In genomic region chr7:47332681-47333080, GRCh38 we compare ENCODE assay signal across 18 cellular contexts.
DNase-seq lines count a peak whose midpoint lies in the region; ATAC-seq and TF ChIP-seq lines count a peak whose summit lies in the region.
"Had no signal": no experiment of that assay in that cellular context is flagged by ENCODE, and none has a peak within 500 bp of the region (broad histone marks: within the 10 kb centered on the region; RNA-seq: fewer than 3 reads in every experiment).

No MANE protein-coding gene starts in this region.

- DNase-seq in NCI-H524 treated with DMSO at 0.1 percent for 48 hours (lab: John Stamatoyannopoulos, UW) (peak; percentile 15), mesothelial cell of epicardium (ENCODE audit: low spot score in 2 of 2, unreplicated experiment in 2 of 2) (no peak), spleen (peak; percentile 27), NCI-H1092 (lab: John Stamatoyannopoulos, UW) (no peak), T-helper 17 cell (no peak), EL (no peak)
- no peak for DNase-seq in activated CD4-positive, alpha-beta T cell treated with anti-CD3 and anti-CD28 coated beads for 48 hours
- DNase-seq: ACHN, AML-193, Kasumi-1, MM.1S, NCI-H1417, NCI-H187 treated with DMSO at 0.1 percent for 48 hours, RPMI8226, SJCRH30 had no signal

- no peak overlapping the region for H3K27ac ChIP-seq in spleen
- H3K27ac ChIP-seq: SJCRH30 had no signal

- no peak overlapping the region for H3K4me3 Mint-ChIP-seq in brain
- H3K4me3 Mint-ChIP-seq in mesothelial cell of epicardium, result no peak overlapping the region
- H3K4me3 Mint-ChIP-seq in T-helper 17 cell, result no peak overlapping the region

- WGBS in spleen, 5 donors, result 80 to 93% (median 91%) methylated on average over 5 of the region's 5 CpGs

- peaks cover 0 to 8% (median 3%) of the 10 kb centered on the region in 5 experiments for H3K9me3 Mint-ChIP-seq in brain
- peaks cover 2% of the 10 kb centered on the region for H3K9me3 Mint-ChIP-seq in mesothelial cell of epicardium
- H3K9me3 Mint-ChIP-seq: IgD-negative memory B cell had no signal

- ATAC-seq in T-helper 17 cell, result no peak

- intact Hi-C loops in spleen (cut with DNase I; ENCODE audit: low total_unique reads), result no loop called here

- peaks cover 0 to 97% (median 16%) of the 10 kb centered on the region in 6 donors for H3K36me3 ChIP-seq in spleen
- H3K36me3 ChIP-seq: HAP-1 had no signal

- H3K4me1 ChIP-seq in spleen, result peaks cover 9 to 31% (median 23%) of the 10 kb centered on the region in 6 donors

- H3K4me3 ChIP-seq in spleen, result no peak overlapping the region
- H3K4me3 ChIP-seq: HAP-1, SJCRH30 had no signal

- H3K9me3 ChIP-seq in spleen (no peaks in the 10 kb centered on the region), T-helper 17 cell (ENCODE audit: control insufficient read depth, low read length, poor library complexity, severe bottlenecking) (no peaks in the 10 kb centered on the region)
- H3K9me3 ChIP-seq: HAP-1, SJCRH30 had no signal

- no peak for TF ChIP-seq CTCF in brain (conservative IDR thresholded peaks at IDR 0.05)
- TF ChIP-seq CTCF in mesothelial cell of epicardium (IDR thresholded peaks at IDR 0.05; ENCODE audit: unreplicated experiment), result no peak
- no peak for TF ChIP-seq CTCF in spleen (IDR thresholded peaks at IDR 0.05 in 8 of 11, conservative IDR thresholded peaks at IDR 0.05 in 3 of 11)

- H3K27ac Mint-ChIP-seq in brain (peak overlapping the region in 4 of 5 experiments; percentile 19 to 82 (median 64)), mesothelial cell of epicardium (peak overlapping the region; percentile 86), T-helper 17 cell (no peak overlapping the region)

- peaks cover 15% of the 10 kb centered on the region for H3K36me3 Mint-ChIP-seq in brain
- peaks cover 16% of the 10 kb centered on the region for H3K36me3 Mint-ChIP-seq in mesothelial cell of epicardium
- H3K36me3 Mint-ChIP-seq in T-helper 17 cell (ENCODE audit: low read depth), result no peaks in the 10 kb centered on the region

- TF ChIP-seq POLR2A in spleen (IDR thresholded peaks at IDR 0.05), result no peak

- H3K4me1 Mint-ChIP-seq in brain (peaks cover 90% of the 10 kb centered on the region), mesothelial cell of epicardium (peaks cover 55% of the 10 kb centered on the region), T-helper 17 cell (no peaks in the 10 kb centered on the region)

- no peaks in the 10 kb centered on the region for H3K27me3 ChIP-seq in spleen (replicated peaks in 1 of 7)
- H3K27me3 ChIP-seq: SJCRH30 had no signal

- H3K27me3 Mint-ChIP-seq in brain (peaks cover 17% of the 10 kb centered on the region), mesothelial cell of epicardium (ENCODE audit: low read depth) (no peaks in the 10 kb centered on the region), T-helper 17 cell (peaks cover 6% of the 10 kb centered on the region)
- H3K27me3 Mint-ChIP-seq: IgD-negative memory B cell had no signal

Comparison
In these comparisons a context has a peak if more than half of its experiments do, and no peak if none do; other contexts are left out.
1. DNase-seq: peak in NCI-H524 treated with DMSO at 0.1 percent for 48 hours (single experiment) and spleen (single experiment); none in mesothelial cell of epicardium (0 of 2), NCI-H1092 (single experiment), activated CD4-positive, alpha-beta T cell treated with anti-CD3 and anti-CD28 coated beads for 48 hours (single experiment), T-helper 17 cell (0 of 3) and EL (single experiment).